ENCODE assay signal across 8 cellular contexts in genomic region chrX:49163555-49164419, GRCh38. TPM values are rescaled to one million over a fixed set of nuclear protein-coding genes. Genes with fewer than 3 reads are reported as not detected.
DNase-seq lines count a peak whose midpoint lies in the region; ATAC-seq, FAIRE-seq and TF ChIP-seq lines count a peak whose summit lies in the region.

No MANE protein-coding gene starts in this region.

- H4K20me1 ChIP-seq in keratinocyte (ENCODE audit: control insufficient read depth, extremely low read depth, insufficient read depth, low read length): no peaks in the 10 kb centered on the region

- peak; percentile 73 for FAIRE-seq in keratinocyte (lab: Jason Lieb, UNC)

- H3K79me2 ChIP-seq in keratinocyte (ENCODE audit: control insufficient read depth, insufficient read depth, low read length): no peaks in the 10 kb centered on the region

- ATAC-seq in HG03039 (IDR thresholded peaks at IDR 0.05; ENCODE audit: unreplicated experiment) (peak; percentile 46), activated B cell treated with CpG ODN at 0.5 μM for 24 hours (ENCODE audit: low read depth) (peak; percentile 60)

- TF ChIP-seq CTCF in activated B cell treated with CpG ODN at 0.5 μM for 24 hours (IDR thresholded peaks at IDR 0.05) (no peak), keratinocyte (optimal IDR thresholded peaks at IDR 0.05 in 1 of 3, IDR thresholded peaks at IDR 0.05 in 1 of 3, conservative IDR thresholded peaks at IDR 0.05 in 1 of 3; ENCODE audit: extremely low read depth in 1 of 3, insufficient read depth in 2 of 3, low read length in 3 of 3) (peak in 1 of 3 experiments; percentile 54)

- H3K9me1 ChIP-seq in keratinocyte (ENCODE audit: control insufficient read depth, extremely low read depth, insufficient read depth, low read length): no peaks in the 10 kb centered on the region

- peak overlapping the region; percentile 62 for H3K9ac ChIP-seq in keratinocyte (ENCODE audit: control insufficient read depth, extremely low read depth, insufficient read depth, low read length)

- peak overlapping the region; percentile 83 for H3K4me3 Mint-ChIP-seq in activated B cell treated with CpG ODN at 0.5 μM for 24 hours

- no peaks in the 10 kb centered on the region for H3K27me3 ChIP-seq in keratinocyte (ENCODE audit: control insufficient read depth, extremely low read depth, insufficient read depth, low read length)

- no peaks in the 10 kb centered on the region for H3K36me3 ChIP-seq in keratinocyte (ENCODE audit: control insufficient read depth in 2 of 2, extremely low read depth in 1 of 2, insufficient read depth in 2 of 2, low read length in 2 of 2)

- peak overlapping the region; percentile 51 for H3K4me2 ChIP-seq in keratinocyte (ENCODE audit: control insufficient read depth, extremely low read depth, insufficient read depth, low read depth, low read length)

- H3K36me3 Mint-ChIP-seq in activated B cell treated with CpG ODN at 0.5 μM for 24 hours (ENCODE audit: low read depth): no peaks in the 10 kb centered on the region

- H2AFZ ChIP-seq in keratinocyte (ENCODE audit: control insufficient read depth, low read length): peak overlapping the region; percentile 58

- H3K4me1 ChIP-seq in keratinocyte (ENCODE audit: control insufficient read depth, extremely low read depth, insufficient read depth, low read length): peaks cover 10% of the 10 kb centered on the region

- intact Hi-C loops in activated B cell treated with CpG ODN at 0.5 μM for 24 hours (cut with micrococcal nuclease): loop anchor here (1.0 to 10.0 kb wide), 2 partner anchors 9 to 59 kb away; no protein-coding TSS in a partner anchor

- H3K4me3 ChIP-seq in keratinocyte (ENCODE audit: control insufficient read depth in 2 of 3, extremely low read depth in 1 of 3, insufficient read depth in 2 of 3, low read depth in 1 of 3, low read length in 3 of 3): peak overlapping the region in 2 of 3 experiments; percentile 30 to 38

- no peaks in the 10 kb centered on the region for H3K9me3 Mint-ChIP-seq in activated B cell treated with CpG ODN at 0.5 μM for 24 hours

- POLR2A ChIA-PET in activated B cell treated with CpG ODN at 0.5 μM for 24 hours (lab: Charles Lee): interaction anchor here (0.5 to 1.2 kb wide), 9 partner anchors 9 to 510 kb away, joined by 3 to 8 read pairs (median 3); partner anchors contain the start of gene PPP1R3F

- DNase-seq in NCI-H2081 (lab: John Stamatoyannopoulos, UW) (peak; percentile 74 to 75), NCI-H2081 treated with DMSO at 0.1 percent for 48 hours (lab: John Stamatoyannopoulos, UW) (no peak), NCI-H2196 (lab: John Stamatoyannopoulos, UW; ENCODE audit: unreplicated experiment) (peak; percentile 84), activated B cell treated with CpG ODN at 0.5 μM for 24 hours (peak; percentile 79), keratinocyte (ENCODE audit: low read depth, low spot score) (no peak)
- peak; percentile 80 for DNase-seq in central memory CD4-positive, alpha-beta T cell
- DNase-seq in stimulated activated CD4-positive, alpha-beta T cell treated with anti-CD3 and anti-CD28 coated beads, Interleukin-12 subunit alpha, Interleukin-12 subunit beta, amount 100 ng/mL, for 48 hours (ENCODE audit: low read depth in 2 of 3, low spot score in 1 of 3): peak; percentile 55 to 69 (median 67)

- CTCF ChIA-PET in activated B cell treated with CpG ODN at 0.5 μM for 24 hours (lab: Charles Lee): interaction anchor here (0.7 to 1.5 kb wide), 5 partner anchors 9 to 468 kb away, joined by 3 to 6 read pairs (median 4); partner anchors contain the start of gene GPKOW

- peaks cover 31% of the 10 kb centered on the region for H3K4me1 Mint-ChIP-seq in activated B cell treated with CpG ODN at 0.5 μM for 24 hours

- H3K27ac Mint-ChIP-seq in activated B cell treated with CpG ODN at 0.5 μM for 24 hours: peak overlapping the region; percentile 92

- peak overlapping the region; percentile 77 for H3K27ac ChIP-seq in keratinocyte (ENCODE audit: control insufficient read depth, insufficient read depth, low read length)

- H3K27me3 Mint-ChIP-seq in activated B cell treated with CpG ODN at 0.5 μM for 24 hours: no peaks in the 10 kb centered on the region

- dilution Hi-C loops in keratinocyte (cut with MboI; ENCODE audit: extremely low pct_ligation_motif_present, low sequenced_read_pairs): no loop called here

- H3K9me3 ChIP-seq in keratinocyte (ENCODE audit: control insufficient read depth, low read depth, low read length): no peaks in the 10 kb centered on the region

RNA-seq across cellular contexts. Expression of gene MAGIX, which starts 1.2 kb away (rescaled TPM):
- total RNA-seq in activated B cell treated with CpG ODN at 0.5 μM for 24 hours: 1.2 and 1.5 TPM in 2 replicates
- polyA plus RNA-seq in keratinocyte: 0.51 to 0.62 TPM (median 0.59 TPM) in 3 replicates
- 0.46 TPM for polyA plus RNA-seq in keratinocyte (2011; ENCODE audit: low read depth)
- polyA plus RNA-seq in keratinocyte (2011; cell fraction: cytosol; rRNA removed): 0.29 and 0.77 TPM in 2 replicates
- 0.53 and 0.69 TPM in 2 replicates for polyA plus RNA-seq in keratinocyte (2011; cell fraction: nucleus; rRNA removed)
- polyA plus RNA-seq in keratinocyte (2012; ENCODE audit: low replicate concordance): 0.47 and 0.83 TPM in 2 replicates
- 0.20 to 0.40 TPM (median 0.22 TPM) in 3 replicates for polyA minus RNA-seq in keratinocyte
- polyA minus RNA-seq in keratinocyte (2011; cell fraction: cytosol; rRNA and poly(A)+ RNA removed): not detected
- 0.21 and 0.70 TPM in 2 replicates for polyA minus RNA-seq in keratinocyte (2011; cell fraction: nucleus; rRNA and poly(A)+ RNA removed)

RNA-seq across cellular contexts. Expression of gene PLP2, which starts 7.9 kb away (rescaled TPM):
- 97.2 and 111 TPM in 2 replicates for total RNA-seq in activated B cell treated with CpG ODN at 0.5 μM for 24 hours
- polyA plus RNA-seq in keratinocyte: 284 to 488 TPM (median 358 TPM) in 3 replicates
- 19.3 TPM for polyA plus RNA-seq in keratinocyte (2011; ENCODE audit: low read depth)
- 435 and 483 TPM in 2 replicates for polyA plus RNA-seq in keratinocyte (2011; cell fraction: cytosol; rRNA removed)
- 270 and 305 TPM in 2 replicates for polyA plus RNA-seq in keratinocyte (2011; cell fraction: nucleus; rRNA removed)
- 215 and 344 TPM in 2 replicates for polyA plus RNA-seq in keratinocyte (2012; ENCODE audit: low replicate concordance)
- polyA minus RNA-seq in keratinocyte: 359 to 538 TPM (median 417 TPM) in 3 replicates
- polyA minus RNA-seq in keratinocyte (2011; cell fraction: cytosol; rRNA and poly(A)+ RNA removed): 192 TPM
- polyA minus RNA-seq in keratinocyte (2011; cell fraction: nucleus; rRNA and poly(A)+ RNA removed): 54.7 and 87.5 TPM in 2 replicates

RNA-seq across cellular contexts. Expression of gene PRICKLE3, which starts 22.4 kb away (rescaled TPM):
- total RNA-seq in activated B cell treated with CpG ODN at 0.5 μM for 24 hours: 11.8 and 13.8 TPM in 2 replicates
- 8.6 to 13.7 TPM (median 8.7 TPM) in 3 replicates for polyA plus RNA-seq in keratinocyte
- polyA plus RNA-seq in keratinocyte (2011; ENCODE audit: low read depth): 6.1 TPM
- 7.6 and 13.4 TPM in 2 replicates for polyA plus RNA-seq in keratinocyte (2011; cell fraction: cytosol; rRNA removed)
- polyA plus RNA-seq in keratinocyte (2011; cell fraction: nucleus; rRNA removed): 21.8 and 27.4 TPM in 2 replicates
- polyA plus RNA-seq in keratinocyte (2012; ENCODE audit: low replicate concordance): 18.0 and 18.8 TPM in 2 replicates
- 8.8 to 43.9 TPM (median 9.4 TPM) in 3 replicates for polyA minus RNA-seq in keratinocyte
- polyA minus RNA-seq in keratinocyte (2011; cell fraction: cytosol; rRNA and poly(A)+ RNA removed): 23.8 TPM
- 10.5 and 15.2 TPM in 2 replicates for polyA minus RNA-seq in keratinocyte (2011; cell fraction: nucleus; rRNA and poly(A)+ RNA removed)

RNA-seq across cellular contexts. Expression of gene SYP, which starts 36.2 kb away (rescaled TPM):
- total RNA-seq in activated B cell treated with CpG ODN at 0.5 μM for 24 hours: 0.82 and 1.6 TPM in 2 replicates
- polyA plus RNA-seq in keratinocyte: 0.07 to 0.23 TPM (median 0.13 TPM) in 3 replicates
- polyA plus RNA-seq in keratinocyte (2011; ENCODE audit: low read depth): not detected
- polyA plus RNA-seq in keratinocyte (2011; cell fraction: cytosol; rRNA removed): 0.03 TPM in 1 of 2 replicates, not detected in the other
- 0.09 and 0.19 TPM in 2 replicates for polyA plus RNA-seq in keratinocyte (2011; cell fraction: nucleus; rRNA removed)
- polyA plus RNA-seq in keratinocyte (2012; ENCODE audit: low replicate concordance): 0.21 and 0.22 TPM in 2 replicates
- 0.10 TPM in 2 of 3 replicates, not detected in the other for polyA minus RNA-seq in keratinocyte
- polyA minus RNA-seq in keratinocyte (2011; cell fraction: cytosol; rRNA and poly(A)+ RNA removed): not detected
- polyA minus RNA-seq in keratinocyte (2011; cell fraction: nucleus; rRNA and poly(A)+ RNA removed): not detected in 2 replicates

RNA-seq across cellular contexts. Expression of gene GPKOW, which starts 40.3 kb away (rescaled TPM):
- total RNA-seq in activated B cell treated with CpG ODN at 0.5 μM for 24 hours: 18.7 and 19.6 TPM in 2 replicates
- 17.8 to 18.4 TPM (median 17.9 TPM) in 3 replicates for polyA plus RNA-seq in keratinocyte
- 17.7 TPM for polyA plus RNA-seq in keratinocyte (2011; ENCODE audit: low read depth)
- polyA plus RNA-seq in keratinocyte (2011; cell fraction: cytosol; rRNA removed): 12.7 and 16.9 TPM in 2 replicates
- polyA plus RNA-seq in keratinocyte (2011; cell fraction: nucleus; rRNA removed): 19.0 and 21.3 TPM in 2 replicates
- 14.6 and 17.7 TPM in 2 replicates for polyA plus RNA-seq in keratinocyte (2012; ENCODE audit: low replicate concordance)
- polyA minus RNA-seq in keratinocyte: 8.8 to 9.6 TPM (median 9.0 TPM) in 3 replicates
- 14.2 TPM for polyA minus RNA-seq in keratinocyte (2011; cell fraction: cytosol; rRNA and poly(A)+ RNA removed)
- 6.5 and 7.5 TPM in 2 replicates for polyA minus RNA-seq in keratinocyte (2011; cell fraction: nucleus; rRNA and poly(A)+ RNA removed)

Comparison
In these comparisons a context has a peak if more than half of its experiments do, and no peak if none do; other contexts are left out.
1. DNase-seq: peak in NCI-H2081 (2 of 2), NCI-H2196 (single experiment), activated B cell treated with CpG ODN at 0.5 μM for 24 hours (single experiment), central memory CD4-positive, alpha-beta T cell (single experiment) and stimulated activated CD4-positive, alpha-beta T cell treated with anti-CD3 and anti-CD28 coated beads, Interleukin-12 subunit alpha, Interleukin-12 subunit beta, amount 100 ng/mL, for 48 hours (3 of 3); none in NCI-H2081 treated with DMSO at 0.1 percent for 48 hours (single experiment) and keratinocyte (single experiment).